Comparison of ENCODE assay signal across 9 cellular contexts in genomic region chr2:135948642-135949355, GRCh38. TPM values are rescaled to one million over a fixed set of nuclear protein-coding genes. Genes with fewer than 3 reads are reported as not detected.
DNase-seq lines count a peak whose midpoint lies in the region; FAIRE-seq and TF ChIP-seq lines count a peak whose summit lies in the region.
"Had no signal": no experiment of that assay in that cellular context is flagged by ENCODE, and none has a peak within 500 bp of the region (broad histone marks: within the 10 kb centered on the region; RNA-seq: fewer than 3 reads in every experiment).

No MANE protein-coding gene starts in this region.

- H3K27ac Mint-ChIP-seq in stimulated activated naive CD8-positive, alpha-beta T cell treated with anti-CD3 and anti-CD28 coated beads, Interleukin-15, Interleukin-2, amounts not matched to agents 100 ng/mL and 50 ng/mL, for 24 hours = peak overlapping the region; percentile 57
- H3K27ac Mint-ChIP-seq: nephron had no signal

- no peak overlapping the region for H3K27ac ChIP-seq in OCI-LY7 (ENCODE audit: low read depth, low read length, poor library complexity, severe bottlenecking)

- no peak overlapping the region for H3K4me2 ChIP-seq in OCI-LY7 (ENCODE audit: low read length)

- H3K9me3 Mint-ChIP-seq in stimulated activated naive CD8-positive, alpha-beta T cell treated with anti-CD3 and anti-CD28 coated beads, Interleukin-15, Interleukin-2, amounts not matched to agents 100 ng/mL and 50 ng/mL, for 24 hours = peaks cover 3% of the 10 kb centered on the region
- H3K9me3 Mint-ChIP-seq: nephron had no signal

- POLR2A ChIA-PET in OCI-LY7 (lab: Charles Lee) = interaction anchor here (0.5 to 2.1 kb wide), 6 partner anchors 11 to 1193 kb away, joined by 3 to 9 read pairs (median 3); no protein-coding TSS in a partner anchor

- no peaks in the 10 kb centered on the region for H3K9me3 ChIP-seq in OCI-LY7 (ENCODE audit: low read length)

- no TSS peak for BruUV-seq in OCI-LY7 (replicated peaks; lab: Mats Ljungman, UMichigan)

- H3K36me3 ChIP-seq in OCI-LY7 (ENCODE audit: insufficient read depth, low read length) = peaks cover 72% of the 10 kb centered on the region

- H2AFZ ChIP-seq in OCI-LY7 (ENCODE audit: low read length) = no peak overlapping the region

- intact Hi-C loops in OCI-LY7 (cut with micrococcal nuclease; ENCODE audit: unreplicated experiment) = no loop called here

- TF ChIP-seq CTCF in HFF-Myc (IDR thresholded peaks at IDR 0.05; ENCODE audit: low read depth, low read length, missing control alignments) (no peak), choroid plexus epithelial cell (conservative IDR thresholded peaks at IDR 0.05; ENCODE audit: low read depth, low read length) (no peak), OCI-LY7 (conservative IDR thresholded peaks at IDR 0.05; ENCODE audit: low read length) (no peak)

- H3K4me1 Mint-ChIP-seq in stimulated activated naive CD8-positive, alpha-beta T cell treated with anti-CD3 and anti-CD28 coated beads, Interleukin-15, Interleukin-2, amounts not matched to agents 100 ng/mL and 50 ng/mL, for 24 hours (ENCODE audit: low read depth) = peaks cover 53% of the 10 kb centered on the region
- H3K4me1 Mint-ChIP-seq: nephron had no signal

- H3K9me2 ChIP-seq in OCI-LY7 (ENCODE audit: insufficient read depth, low read length) = no peaks in the 10 kb centered on the region

- peaks cover 73% of the 10 kb centered on the region for H3K79me2 ChIP-seq in OCI-LY7 (ENCODE audit: insufficient read depth, low read depth, low read length)

- H3K4me1 ChIP-seq in OCI-LY7 (ENCODE audit: insufficient read depth, low read length, poor library complexity, severe bottlenecking) = no peaks in the 10 kb centered on the region

- H3K4me3 Mint-ChIP-seq in stimulated activated naive CD8-positive, alpha-beta T cell treated with anti-CD3 and anti-CD28 coated beads, Interleukin-15, Interleukin-2, amounts not matched to agents 100 ng/mL and 50 ng/mL, for 24 hours = peak overlapping the region; percentile 2
- H3K4me3 Mint-ChIP-seq: nephron had no signal

- no peak overlapping the region for H3K4me3 ChIP-seq in HFF-Myc (replicated peaks; ENCODE audit: low read depth, low read length)
- H3K4me3 ChIP-seq in choroid plexus epithelial cell (ENCODE audit: low read depth, low read length) = peak overlapping the region; percentile 6
- no peak overlapping the region for H3K4me3 ChIP-seq in OCI-LY7 (ENCODE audit: low read depth, low read length, poor library complexity, severe bottlenecking)

- TF ChIP-seq POLR2A in GM12891 (IDR thresholded peaks at IDR 0.05; ENCODE audit: low read depth, low read length) = no peak

- H3K27me3 Mint-ChIP-seq in stimulated activated naive CD8-positive, alpha-beta T cell treated with anti-CD3 and anti-CD28 coated beads, Interleukin-15, Interleukin-2, amounts not matched to agents 100 ng/mL and 50 ng/mL, for 24 hours = no peaks in the 10 kb centered on the region

- no peaks in the 10 kb centered on the region for H4K20me1 ChIP-seq in OCI-LY7 (ENCODE audit: insufficient read depth, low read length)

- CTCF ChIA-PET in OCI-LY7 (lab: Charles Lee; ENCODE audit: unreplicated experiment) = no interaction called here

- H3K36me3 Mint-ChIP-seq in stimulated activated naive CD8-positive, alpha-beta T cell treated with anti-CD3 and anti-CD28 coated beads, Interleukin-15, Interleukin-2, amounts not matched to agents 100 ng/mL and 50 ng/mL, for 24 hours (ENCODE audit: low read depth) = peaks cover 69% of the 10 kb centered on the region

- FAIRE-seq in GM12891 (lab: Jason Lieb, UNC) = peak; percentile 26

- DNase-seq in GM12891 (ENCODE audit: insufficient read length, low spot score) (no peak), HFF-Myc (ENCODE audit: extremely low read depth, low read depth) (peak; percentile 56), RKO (ENCODE audit: low spot score) (peak; percentile 91), choroid plexus epithelial cell (ENCODE audit: low read depth) (peak; percentile 65), NCI-H2227 (lab: John Stamatoyannopoulos, UW; ENCODE audit: unreplicated experiment) (no peak), OCI-LY7 (ENCODE audit: low spot score) (no peak), NCI-H748 treated with DMSO at 0.1 percent for 48 hours (lab: John Stamatoyannopoulos, UW) (no peak)

TF ChIP-seq in GM12891, 5 proteins besides CTCF, POLR2A, EP300 and RAD21:
- no peak for TF ChIP-seq POLR2AphosphoS5 (IDR thresholded peaks at IDR 0.05; ENCODE audit: low read depth, low read length)
- TF ChIP-seq POU2F2 (IDR thresholded peaks at IDR 0.05; ENCODE audit: low read depth, low read length) = no peak
- TF ChIP-seq PAX5 (IDR thresholded peaks at IDR 0.05; ENCODE audit: insufficient read depth, low read length, severe bottlenecking) = no peak
- no peak for TF ChIP-seq TAF1 (IDR thresholded peaks at IDR 0.05; ENCODE audit: low read depth, low read length)
- TF ChIP-seq SPI1 (IDR thresholded peaks at IDR 0.05; ENCODE audit: low read depth, low read length) = no peak

RNA-seq across cellular contexts. Expression of gene DARS1, which starts 36.6 kb away (rescaled TPM):
- polyA plus RNA-seq in GM12891 (2012; ENCODE audit: low read depth, missing spikeins) = 99.1 TPM
- total RNA-seq in OCI-LY7 (2014; rRNA removed; shearing (Covaris generic)) = 90.5 and 108 TPM in 2 replicates
- total RNA-seq in OCI-LY7 (2022) = 119 and 140 TPM in 2 replicates

Comparison
In these comparisons a context has a peak if more than half of its experiments do, and no peak if none do; other contexts are left out.
1. DNase-seq: peak in HFF-Myc (single experiment), RKO (single experiment) and choroid plexus epithelial cell (single experiment); none in GM12891 (single experiment), NCI-H2227 (single experiment), OCI-LY7 (single experiment) and NCI-H748 treated with DMSO at 0.1 percent for 48 hours (single experiment).